Comparison of ENCODE assay signal across 15 cellular contexts in genomic region chr13:46595918-46596315, GRCh38. TPM values are rescaled to one million over a fixed set of nuclear protein-coding genes. Genes with fewer than 3 reads are reported as not detected.
A peak's percentile ranks its signal among the peaks of the same experiment; 100 is the strongest.
DNase-seq lines count a peak whose midpoint lies in the region; ATAC-seq and TF ChIP-seq lines count a peak whose summit lies in the region.
"Had no signal": no experiment of that assay in that cellular context is flagged by ENCODE, and none has a peak within 500 bp of the region (broad histone marks: within the 10 kb centered on the region; RNA-seq: fewer than 3 reads in every experiment).

No MANE protein-coding gene starts in this region.

- CTCF ChIA-PET in WTC11 (lab: Charles Lee), result interaction anchor here (1.0 kb wide), 1 partner anchor 44 kb away, joined by 4 read pairs; no protein-coding TSS in a partner anchor

- no peaks in the 10 kb centered on the region for H3K36me3 ChIP-seq in right atrium auricular region
- H3K36me3 ChIP-seq: ovary had no signal

- H3K27me3 ChIP-seq in right atrium auricular region, result no peaks in the 10 kb centered on the region
- H3K27me3 ChIP-seq: ovary had no signal

- TF ChIP-seq POLR2A in erythroblast (IDR thresholded peaks at IDR 0.05; ENCODE audit: low read length), result no peak

- H3K9me3 Mint-ChIP-seq in naive B cell (no peaks in the 10 kb centered on the region), WTC11 (peaks cover 6% of the 10 kb centered on the region)

- H3K4me3 ChIP-seq in right atrium auricular region, result no peak overlapping the region
- H3K4me3 ChIP-seq: coronary artery, ovary had no signal

- intact Hi-C loops in Right ventricle myocardium inferior (cut with DNase I), result no loop called here

- POLR2A ChIA-PET in WTC11 (lab: Charles Lee), result interaction anchor here (0.6 kb wide), 1 partner anchor 10 kb away, joined by 3 read pairs; no protein-coding TSS in a partner anchor

- H3K27ac ChIP-seq in right atrium auricular region, result peak overlapping the region; percentile 32 to 41
- peak overlapping the region; percentile 75 for H3K27ac ChIP-seq in VCaP
- H3K27ac ChIP-seq: ovary had no signal

- H3K4me1 Mint-ChIP-seq in naive B cell, result peaks cover 64 to 94% (median 82%) of the 10 kb centered on the region in 3 donors
- peaks cover 39% of the 10 kb centered on the region for H3K4me1 Mint-ChIP-seq in WTC11

- H3K4me3 Mint-ChIP-seq in naive B cell (peak overlapping the region; percentile 52 to 86 (median 78)), WTC11 (no peak overlapping the region)
- H3K4me3 Mint-ChIP-seq: T-helper 1 cell treated with Interleukin-12 subunit alpha and Interleukin-12 subunit beta and Interleukin-4 antibody, amounts not matched to agents 30 μg/mL and 1 μg/mL, for 36 hours had no signal

- no peak for DNase-seq in right atrium auricular region (ENCODE audit: low spot score)
- DNase-seq in Right ventricle myocardium inferior (ENCODE audit: missing footprints), result no peak
- peak; percentile 31 for DNase-seq in naive B cell
- DNase-seq in erythroblast (lab: John Stamatoyannopoulos, UW), result no peak
- no peak for DNase-seq in WTC11 (ENCODE audit: low spot score)
- DNase-seq: activated CD8-positive, alpha-beta memory T cell treated with anti-CD3 and anti-CD28 coated beads for 24 hours; activated naive CD4-positive, alpha-beta T cell treated with anti-CD3 and anti-CD28 coated beads, Interleukin-2, amount 50 U/mL, for 16 hours; NCI-H1417; ovary; stimulated activated CD4-positive, alpha-beta T cell treated with anti-CD3 and anti-CD28 coated beads, Interleukin-4, amount 100 ng/mL, for 1 hour had no signal

- TF ChIP-seq CTCF in right atrium auricular region (IDR thresholded peaks at IDR 0.05) (no peak), VCaP (conservative IDR thresholded peaks at IDR 0.05) (no peak), WTC11 (IDR thresholded peaks at IDR 0.05) (no peak)

- no peaks in the 10 kb centered on the region for H3K27me3 Mint-ChIP-seq in naive B cell
- no peaks in the 10 kb centered on the region for H3K27me3 Mint-ChIP-seq in WTC11 (ENCODE audit: low read depth)

- ATAC-seq in Right ventricle myocardium inferior (no peak), naive B cell (ENCODE audit: low read depth in 2 of 2) (no peak), esophagus mucosa (no peak), WTC11 (no peak), HG02759 (IDR thresholded peaks at IDR 0.05; ENCODE audit: unreplicated experiment) (no peak)

- H3K27ac Mint-ChIP-seq in naive B cell (peak overlapping the region; percentile 79 to 97 (median 89)), WTC11 (no peak overlapping the region)
- H3K27ac Mint-ChIP-seq: T-helper 1 cell treated with Interleukin-12 subunit alpha and Interleukin-12 subunit beta and Interleukin-4 antibody, amounts not matched to agents 30 μg/mL and 1 μg/mL, for 36 hours had no signal

- H3K4me1 ChIP-seq in right atrium auricular region, result peaks cover 0 to 44% of the 10 kb centered on the region in 2 donors

- H3K9me3 ChIP-seq in right atrium auricular region, result no peaks in the 10 kb centered on the region
- H3K9me3 ChIP-seq: ovary had no signal

- H3K36me3 Mint-ChIP-seq in naive B cell (no peaks in the 10 kb centered on the region), WTC11 (peaks cover 6% of the 10 kb centered on the region)

TF ChIP-seq in WTC11, 78 proteins besides CTCF, POLR2A, EP300 and RAD21:
- TF ChIP-seq ZNF121 (CRISPR knock-in tag; IDR thresholded peaks at IDR 0.05), result no peak
- TF ChIP-seq, protein P1, sequence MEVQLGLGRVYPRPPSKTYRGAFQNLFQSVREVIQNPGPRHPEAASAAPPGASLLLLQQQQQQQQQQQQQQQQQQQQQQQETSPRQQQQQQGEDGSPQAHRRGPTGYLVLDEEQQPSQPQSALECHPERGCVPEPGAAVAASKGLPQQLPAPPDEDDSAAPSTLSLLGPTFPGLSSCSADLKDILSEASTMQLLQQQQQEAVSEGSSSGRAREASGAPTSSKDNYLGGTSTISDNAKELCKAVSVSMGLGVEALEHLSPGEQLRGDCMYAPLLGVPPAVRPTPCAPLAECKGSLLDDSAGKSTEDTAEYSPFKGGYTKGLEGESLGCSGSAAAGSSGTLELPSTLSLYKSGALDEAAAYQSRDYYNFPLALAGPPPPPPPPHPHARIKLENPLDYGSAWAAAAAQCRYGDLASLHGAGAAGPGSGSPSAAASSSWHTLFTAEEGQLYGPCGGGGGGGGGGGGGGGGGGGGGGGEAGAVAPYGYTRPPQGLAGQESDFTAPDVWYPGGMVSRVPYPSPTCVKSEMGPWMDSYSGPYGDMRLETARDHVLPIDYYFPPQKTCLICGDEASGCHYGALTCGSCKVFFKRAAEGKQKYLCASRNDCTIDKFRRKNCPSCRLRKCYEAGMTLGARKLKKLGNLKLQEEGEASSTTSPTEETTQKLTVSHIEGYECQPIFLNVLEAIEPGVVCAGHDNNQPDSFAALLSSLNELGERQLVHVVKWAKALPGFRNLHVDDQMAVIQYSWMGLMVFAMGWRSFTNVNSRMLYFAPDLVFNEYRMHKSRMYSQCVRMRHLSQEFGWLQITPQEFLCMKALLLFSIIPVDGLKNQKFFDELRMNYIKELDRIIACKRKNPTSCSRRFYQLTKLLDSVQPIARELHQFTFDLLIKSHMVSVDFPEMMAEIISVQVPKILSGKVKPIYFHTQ (CRISPR knock-in tag; IDR thresholded peaks at IDR 0.05), result no peak
- TF ChIP-seq ZNF232 (CRISPR knock-in tag; IDR thresholded peaks at IDR 0.05), result no peak
- TF ChIP-seq, protein P2, sequence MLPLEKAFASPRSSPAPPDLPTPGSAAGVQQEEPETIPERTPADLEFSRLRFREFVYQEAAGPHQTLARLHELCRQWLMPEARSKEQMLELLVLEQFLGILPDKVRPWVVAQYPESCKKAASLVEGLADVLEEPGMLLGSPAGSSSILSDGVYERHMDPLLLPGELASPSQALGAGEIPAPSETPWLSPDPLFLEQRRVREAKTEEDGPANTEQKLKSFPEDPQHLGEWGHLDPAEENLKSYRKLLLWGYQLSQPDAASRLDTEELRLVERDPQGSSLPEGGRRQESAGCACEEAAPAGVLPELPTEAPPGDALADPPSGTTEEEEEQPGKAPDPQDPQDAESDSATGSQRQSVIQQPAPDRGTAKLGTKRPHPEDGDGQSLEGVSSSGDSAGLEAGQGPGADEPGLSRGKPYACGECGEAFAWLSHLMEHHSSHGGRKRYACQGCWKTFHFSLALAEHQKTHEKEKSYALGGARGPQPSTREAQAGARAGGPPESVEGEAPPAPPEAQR (CRISPR knock-in tag; IDR thresholded peaks at IDR 0.05), result no peak
- TF ChIP-seq, protein P3, sequence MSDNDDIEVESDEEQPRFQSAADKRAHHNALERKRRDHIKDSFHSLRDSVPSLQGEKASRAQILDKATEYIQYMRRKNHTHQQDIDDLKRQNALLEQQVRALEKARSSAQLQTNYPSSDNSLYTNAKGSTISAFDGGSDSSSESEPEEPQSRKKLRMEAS (CRISPR knock-in tag; IDR thresholded peaks at IDR 0.05), result no peak

RNA-seq across cellular contexts. Expression of gene LRCH1, which starts 42.9 kb away (rescaled TPM):
- total RNA-seq in right atrium auricular region (10 to 100 TPM in 1 of 2 donors, 1 to 10 TPM in 1; 6.9 to 10.9 TPM), Right ventricle myocardium inferior (11.9 TPM), esophagus mucosa (7.0 TPM), WTC11 (2021) (9.2 to 11.8 TPM (median 9.7 TPM) in 3 replicates)
- polyA plus RNA-seq in naive B cell (ENCODE audit: low read depth in 6 of 6), result 10 to 100 TPM in 3 of 6 donors, 1 to 10 TPM in 3; 6.9 to 14.0 (median 9.8) TPM
